Comparison of ENCODE assay signal across 9 cellular contexts in the genomic region with DNA sequence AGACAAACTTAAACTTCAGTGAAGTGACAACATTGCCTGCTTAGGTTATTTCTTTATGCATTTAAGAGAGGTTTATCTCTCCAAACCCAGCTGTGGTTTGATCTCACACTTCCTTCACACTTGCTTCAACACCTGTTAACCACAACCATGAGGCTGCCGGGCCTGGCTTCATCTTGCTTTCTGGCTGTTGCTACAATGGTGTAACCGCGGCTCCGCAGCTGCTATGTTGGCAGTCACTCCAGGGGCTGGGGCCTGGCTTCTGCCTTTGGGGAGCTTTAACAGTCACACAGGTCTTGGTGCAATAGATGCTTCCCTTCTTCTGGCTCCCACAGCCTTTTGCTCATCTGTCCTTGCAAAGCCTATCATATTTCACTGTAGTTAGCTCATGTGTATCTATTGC.
DNase-seq lines count a peak whose midpoint lies in the region; ATAC-seq and TF ChIP-seq lines count a peak whose summit lies in the region.
"Had no signal": no experiment of that assay in that cellular context is flagged by ENCODE, and none has a peak within 500 bp of the region (broad histone marks: within the 10 kb centered on the region; RNA-seq: fewer than 3 reads in every experiment).

No MANE protein-coding gene starts in this region.

- ATAC-seq in activated T-cell treated with anti-CD3 and anti-CD28 coated beads, Interleukin-2, amount 50 U/mL, for 4 hours: peak in 1 of 2 donors; percentile 48
- ATAC-seq in GM18505 (IDR thresholded peaks at IDR 0.05; ENCODE audit: unreplicated experiment): no peak
- no peak for ATAC-seq in HG02642 (IDR thresholded peaks at IDR 0.05; ENCODE audit: poor library complexity, unreplicated experiment)
- ATAC-seq in HG03045 (IDR thresholded peaks at IDR 0.05; ENCODE audit: unreplicated experiment): no peak

- no peaks in the 10 kb centered on the region for H3K36me3 Mint-ChIP-seq in activated T-cell treated with anti-CD3 and anti-CD28 coated beads, Interleukin-2, amount 50 U/mL, for 4 hours (ENCODE audit: insufficient read depth)

- H3K4me3 ChIP-seq in GM12865 (ENCODE audit: low read depth, low read length) (no peak overlapping the region), skeletal muscle cell (ENCODE audit: low read depth, low read length) (no peak overlapping the region)

- H3K27me3 Mint-ChIP-seq in activated T-cell treated with anti-CD3 and anti-CD28 coated beads, Interleukin-2, amount 50 U/mL, for 4 hours (ENCODE audit: low read depth): no peaks in the 10 kb centered on the region

- H3K9me3 Mint-ChIP-seq in activated T-cell treated with anti-CD3 and anti-CD28 coated beads, Interleukin-2, amount 50 U/mL, for 4 hours: no peaks in the 10 kb centered on the region

- DNase-seq in GM12865 (ENCODE audit: low read depth): peak; percentile 9
- peak; percentile 91 for DNase-seq in NAMALWA (ENCODE audit: low spot score)
- peak; percentile 7 for DNase-seq in activated T-cell treated with anti-CD3 and anti-CD28 coated beads, Interleukin-2, amount 50 U/mL, for 4 hours
- DNase-seq in skeletal muscle cell (ENCODE audit: low read depth): peak; percentile 62
- no peak for DNase-seq in activated CD4-positive, CD25-positive, alpha-beta regulatory T cell treated with anti-CD3 and anti-CD28 coated beads, Interleukin-2, amount 50 U/mL, for 72 hours
- DNase-seq: NCI-H1930 had no signal

- H3K4me1 Mint-ChIP-seq in activated T-cell treated with anti-CD3 and anti-CD28 coated beads, Interleukin-2, amount 50 U/mL, for 4 hours (ENCODE audit: low read depth): peaks cover 7% of the 10 kb centered on the region

- no peak for TF ChIP-seq POLR2A in GM18505 (IDR thresholded peaks at IDR 0.05; ENCODE audit: borderline replicate concordance, extremely low read depth, insufficient read depth, insufficient read length)

- no peak for TF ChIP-seq CTCF in GM12865 (IDR thresholded peaks at IDR 0.05; ENCODE audit: insufficient read depth, low read depth, low read length, missing control alignments)

- H3K4me3 Mint-ChIP-seq in activated T-cell treated with anti-CD3 and anti-CD28 coated beads, Interleukin-2, amount 50 U/mL, for 4 hours: no peak overlapping the region
